In genomic region chr2:116222793-116223192, GRCh38 we compare ENCODE assay signal across 27 cellular contexts.
"Had no signal": no experiment of that assay in that cellular context is flagged by ENCODE, and none has a peak within 500 bp of the region (broad histone marks: within the 10 kb centered on the region; RNA-seq: fewer than 3 reads in every experiment).

No MANE protein-coding gene starts in this region.

- H3K4me1 ChIP-seq: stomach, suprapubic skin, testis, thyroid gland, tibial artery, tibial nerve, transverse colon, upper lobe of left lung, upper lobe of right lung, uterus, vagina had no signal

- H3K27ac ChIP-seq: stomach, suprapubic skin, testis, thoracic aorta, thyroid gland, tibial artery, tibial nerve, transverse colon, upper lobe of left lung, upper lobe of right lung, uterus, vagina had no signal

- DNase-seq: stimulated activated CD4-positive, alpha-beta T cell treated with anti-CD3 and anti-CD28 coated beads, Interleukin-2, amount 100 ng/mL, for 48 hours; stimulated activated CD4-positive, alpha-beta T cell treated with anti-CD3 and anti-CD28 coated beads, Interleukin-4, amount 100 ng/mL, for 1 hour; stimulated activated CD4-positive, alpha-beta T cell treated with anti-CD3 and anti-CD28 coated beads, Interleukin-4, amount 100 ng/mL, for 24 hours; stimulated activated CD4-positive, alpha-beta T cell treated with anti-CD3 and anti-CD28 coated beads, Interleukin-4, amount 100 ng/mL, for 4 hours; stimulated activated CD8-positive, alpha-beta memory T cell treated with anti-CD3 and anti-CD28 coated beads, Interleukin-4, amount 100 ng/mL, for 48 hours; stimulated activated naive B cell treated with anti-CD40 and anti-IgM and Interleukin-4, amounts not matched to agents 10 μg/mL and 1 μg/mL and 100 μg/mL, for 72 hours; stimulated activated naive CD4-positive, alpha-beta T cell; stimulated activated naive CD4-positive, alpha-beta T cell treated with Interleukin-2 at 50 U/mL for 16 hours; stimulated activated naive CD8-positive, alpha-beta T cell treated with anti-CD3 and anti-CD28 coated beads, Interleukin-15, amount 100 ng/mL, for 72 hours; stimulated activated naive CD8-positive, alpha-beta T cell treated with anti-CD3 and anti-CD28 coated beads, Interleukin-15, Interleukin-2, amounts not matched to agents 100 U/mL and 50 U/mL, for 24 hours; stomach; substantia nigra; testis; thyroid gland; tibial artery; transverse colon; trophoblast cell; upper lobe of left lung; upper lobe of right lung; uterus had no signal

- H3K4me3 ChIP-seq: stomach, suprapubic skin, testis, thoracic aorta, thyroid gland, tibial artery, tibial nerve, transverse colon, upper lobe of left lung, upper lobe of right lung, uterus, vagina had no signal

- H3K36me3 ChIP-seq: stomach, suprapubic skin, thoracic aorta, thyroid gland, tibial artery, tibial nerve, transverse colon, upper lobe of left lung, upper lobe of right lung, uterus, vagina had no signal

- H3K9me3 ChIP-seq: testis, thoracic aorta, thyroid gland, tibial artery, tibial nerve, transverse colon, upper lobe of right lung, uterus, vagina had no signal

- H3K27me3 ChIP-seq: stomach, suprapubic skin, testis, thyroid gland, tibial artery, tibial nerve, transverse colon, upper lobe of left lung, upper lobe of right lung, uterus, vagina had no signal

- ATAC-seq: stimulated activated effector memory CD8-positive, alpha-beta T cell treated with anti-CD3 and anti-CD28 coated beads, Interleukin-12 subunit alpha, Interleukin-12 subunit beta, amount 100 ng/mL, for 72 hours; stimulated activated memory B cell treated with anti-CD40 and anti-IgM and Interleukin-4, amounts not matched to agents 10 μg/mL and 1 μg/mL and 100 μg/mL, for 72 hours; stimulated activated naive B cell treated with anti-CD40 and anti-IgM and Interleukin-4, amounts not matched to agents 10 μg/mL and 1 μg/mL and 100 μg/mL, for 72 hours; stimulated activated naive CD8-positive, alpha-beta T cell treated with anti-CD3 and anti-CD28 coated beads, Interleukin-15, amount 100 ng/mL, for 72 hours; stimulated activated naive CD8-positive, alpha-beta T cell treated with anti-CD3 and anti-CD28 coated beads, Interleukin-15, Interleukin-2, amounts not matched to agents 100 U/mL and 50 U/mL, for 24 hours; upper lobe of right lung had no signal

- FAIRE-seq: urothelium cell line had no signal
